In the genomic region with DNA sequence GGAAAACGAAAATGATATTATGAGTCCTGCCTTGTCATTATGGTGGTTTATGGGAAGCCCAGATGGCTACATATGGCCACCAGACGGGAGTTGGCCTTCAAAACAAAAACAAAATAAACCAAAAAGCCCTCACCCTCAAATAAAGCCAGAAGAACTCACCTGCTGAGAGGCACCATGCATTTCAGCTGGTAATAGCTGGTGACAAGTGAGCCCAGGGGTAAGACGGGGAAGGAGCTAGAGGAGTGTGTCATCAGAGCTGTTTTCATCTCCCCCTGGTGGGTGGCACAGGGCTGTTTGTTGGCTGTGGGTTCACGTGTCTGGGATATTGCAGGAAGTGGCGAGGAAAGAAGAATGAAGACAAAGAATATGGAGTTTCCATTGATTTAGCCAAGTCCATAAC, we compare ENCODE assay signal across 17 cellular contexts.
"Had no signal": no experiment of that assay in that cellular context is flagged by ENCODE, and none has a peak within 500 bp of the region (broad histone marks: within the 10 kb centered on the region; RNA-seq: fewer than 3 reads in every experiment).

No MANE protein-coding gene starts in this region.

- DNase-seq: activated CD4-positive, alpha-beta T cell treated with anti-CD3 and anti-CD28 coated beads for 1 hour; activated CD4-positive, alpha-beta T cell treated with anti-CD3 and anti-CD28 coated beads, Interleukin-2, amount 50 U/mL, for 48 hours; activated naive CD4-positive, alpha-beta T cell treated with anti-CD3 and anti-CD28 coated beads for 36 hours; activated naive CD8-positive, alpha-beta T cell treated with anti-CD3 and anti-CD28 coated beads, Interleukin-2, amount 50 U/mL, for 24 hours; dorsolateral prefrontal cortex; islet precursor cell; mucosa of descending colon; naive thymus-derived CD4-positive, alpha-beta T cell; retina; T-helper 9 cell; uterus had no signal

- H3K27ac ChIP-seq: dorsolateral prefrontal cortex, neutrophil, parathyroid adenoma, thoracic aorta, uterus had no signal

- H3K9me3 ChIP-seq: mucosa of descending colon, neutrophil, thoracic aorta, uterus had no signal

- H3K4me3 ChIP-seq: dorsolateral prefrontal cortex, mucosa of descending colon, thoracic aorta, uterus had no signal

- H3K4me1 ChIP-seq: parathyroid adenoma, uterus had no signal

- H3K27me3 ChIP-seq: dorsolateral prefrontal cortex, neutrophil, uterus had no signal

- H3K9ac ChIP-seq: parathyroid adenoma had no signal

- H3K79me2 ChIP-seq: parathyroid adenoma had no signal

- ATAC-seq: activated naive CD8-positive, alpha-beta T cell treated with anti-CD3 and anti-CD28 coated beads, Interleukin-2, amount 50 U/mL, for 24 hours; esophagus mucosa; left lobe of liver; mucosa of descending colon; naive thymus-derived CD4-positive, alpha-beta T cell; stimulated activated effector memory CD8-positive, alpha-beta T cell treated with anti-CD3 and anti-CD28 coated beads, Interleukin-12 subunit alpha, Interleukin-12 subunit beta, amount 100 ng/mL, for 72 hours had no signal

- H3K36me3 ChIP-seq: neutrophil, thoracic aorta, uterus had no signal

- H2AFZ ChIP-seq: parathyroid adenoma had no signal
